8 cellular contexts compared by ENCODE assay signal in the genomic region with DNA sequence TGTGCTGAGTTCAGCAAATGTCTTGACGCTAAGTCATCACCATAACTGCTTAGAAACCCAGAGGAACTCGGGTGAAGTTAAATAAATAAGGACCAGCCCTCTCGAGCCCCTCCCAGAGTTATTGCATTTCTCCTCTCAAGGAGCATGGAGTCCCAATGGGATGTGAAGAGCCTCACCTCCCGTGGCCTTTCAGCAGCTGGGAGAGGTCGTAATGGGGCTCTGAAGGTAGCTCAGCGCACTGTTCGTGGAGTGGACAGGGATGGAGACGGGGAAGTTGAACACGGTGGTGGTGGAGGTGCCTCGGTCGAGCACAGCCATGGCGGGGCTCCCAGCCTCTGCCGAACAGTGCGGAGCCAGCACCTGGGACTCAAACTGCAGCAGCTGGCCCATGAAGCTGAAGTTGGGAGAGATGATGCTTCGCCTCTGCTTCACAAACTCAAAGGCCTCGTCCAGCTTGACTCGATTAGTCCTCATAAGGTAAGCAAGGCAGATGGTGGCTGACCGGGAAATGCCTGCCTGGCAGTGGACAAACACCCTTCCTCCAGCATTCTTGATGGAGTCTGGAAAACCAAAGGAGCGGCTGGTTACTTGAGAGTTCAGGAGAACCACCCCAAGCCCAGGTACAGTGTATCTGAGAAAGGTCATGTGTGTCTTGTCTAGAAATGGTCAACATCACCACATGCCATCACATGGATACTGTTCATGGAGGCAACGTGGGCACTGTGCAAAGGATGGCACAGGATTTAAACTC. TPM values are rescaled to one million over a fixed set of nuclear protein-coding genes. Genes with fewer than 3 reads are reported as not detected.
DNase-seq lines count a peak whose midpoint lies in the region; ATAC-seq and TF ChIP-seq lines count a peak whose summit lies in the region.

No MANE protein-coding gene starts in this region.

- TF ChIP-seq RAD21 in neural cell (conservative IDR thresholded peaks at IDR 0.05): no peak

- H3K36me3 Mint-ChIP-seq in CD14-positive monocyte: peaks cover 45 to 53% of the 10 kb centered on the region in 2 donors

- H3K27ac ChIP-seq in epithelial cell of prostate (peak overlapping the region; percentile 96), neural cell (ENCODE audit: low read length) (peak overlapping the region; percentile 99)

- no peak for ATAC-seq in GM21381 (IDR thresholded peaks at IDR 0.05; ENCODE audit: unreplicated experiment)

- H3K4me3 Mint-ChIP-seq in CD14-positive monocyte: peak overlapping the region; percentile 94 to 100

- no peak overlapping the region for H2AFZ ChIP-seq in neural cell (ENCODE audit: low read depth, low read length)

- no peaks in the 10 kb centered on the region for H3K27me3 ChIP-seq in neural cell (ENCODE audit: insufficient read depth, low read depth, low read length)

- no peak for TF ChIP-seq EP300 in neural cell (conservative IDR thresholded peaks at IDR 0.05; ENCODE audit: poor library complexity, severe bottlenecking)

- H4K20me1 ChIP-seq in neural cell (ENCODE audit: insufficient read depth): no peaks in the 10 kb centered on the region

- peak overlapping the region; percentile 98 for H3K4me3 ChIP-seq in neural cell (ENCODE audit: low read length)

- H3K4me1 Mint-ChIP-seq in CD14-positive monocyte: peaks cover 50% of the 10 kb centered on the region

- peak overlapping the region; percentile 94 to 99 (median 98) for H3K27ac Mint-ChIP-seq in CD14-positive monocyte

- intact Hi-C loops in CD14-positive monocyte (cut with micrococcal nuclease): no loop called here

- peak overlapping the region; percentile 97 for H3K4me2 ChIP-seq in neural cell (ENCODE audit: low read length)

- peaks cover 14% of the 10 kb centered on the region for H3K36me3 ChIP-seq in neural cell (ENCODE audit: insufficient read depth, low read length)

- no peak overlapping the region for H3K9ac ChIP-seq in neural cell (ENCODE audit: low read length)

- H3K9me3 Mint-ChIP-seq in CD14-positive monocyte: peaks cover 3 to 22% (median 18%) of the 10 kb centered on the region in 7 donors

- TF ChIP-seq CTCF in CD14-positive monocyte (IDR thresholded peaks at IDR 0.05) (no peak), neural cell (IDR thresholded peaks at IDR 0.05; ENCODE audit: poor library complexity, severe bottlenecking) (no peak)

- H3K27me3 Mint-ChIP-seq in CD14-positive monocyte (ENCODE audit: low read depth in 3 of 3): peaks cover 4 to 38% (median 12%) of the 10 kb centered on the region in 3 donors

- DNase-seq in CD14-positive monocyte (ENCODE audit: low spot score): no peak
- peak; percentile 40 to 72 for DNase-seq in SW 1271 (lab: John Stamatoyannopoulos, UW)
- DNase-seq in epithelial cell of prostate (ENCODE audit: low read depth, low spot score): no peak
- no peak for DNase-seq in NCI-H2107 (lab: John Stamatoyannopoulos, UW)
- no peak for DNase-seq in SW480 (ENCODE audit: low spot score)
- DNase-seq in kidney glomerular epithelial cell (lab: John Stamatoyannopoulos, UW): no peak

- H3F3A ChIP-seq in neural cell (ENCODE audit: insufficient read depth, low read length, poor library complexity, severe bottlenecking): peaks cover 13% of the 10 kb centered on the region

- H3K9me2 ChIP-seq in neural cell (ENCODE audit: insufficient read depth, low read length): no peaks in the 10 kb centered on the region

- no peaks in the 10 kb centered on the region for H3K9me3 ChIP-seq in neural cell (ENCODE audit: low read length)

- peaks cover 48% of the 10 kb centered on the region for H3K79me2 ChIP-seq in neural cell (replicated peaks; ENCODE audit: insufficient read depth, low read length)

TF ChIP-seq in neural cell, 6 proteins besides CTCF, POLR2A, EP300 and RAD21:
- TF ChIP-seq MXI1 (conservative IDR thresholded peaks at IDR 0.05; ENCODE audit: poor library complexity, severe bottlenecking) (no peak), POLR2AphosphoS5 (IDR thresholded peaks at IDR 0.05) (no peak), EZH2 (IDR thresholded peaks at IDR 0.05; ENCODE audit: borderline replicate concordance, insufficient read depth, low read length, poor library complexity, severe bottlenecking) (no peak), TAF1 (IDR thresholded peaks at IDR 0.05; ENCODE audit: low read depth) (no peak), SMC3 (conservative IDR thresholded peaks at IDR 0.05; ENCODE audit: poor library complexity) (no peak)
- TF ChIP-seq, protein P1, sequence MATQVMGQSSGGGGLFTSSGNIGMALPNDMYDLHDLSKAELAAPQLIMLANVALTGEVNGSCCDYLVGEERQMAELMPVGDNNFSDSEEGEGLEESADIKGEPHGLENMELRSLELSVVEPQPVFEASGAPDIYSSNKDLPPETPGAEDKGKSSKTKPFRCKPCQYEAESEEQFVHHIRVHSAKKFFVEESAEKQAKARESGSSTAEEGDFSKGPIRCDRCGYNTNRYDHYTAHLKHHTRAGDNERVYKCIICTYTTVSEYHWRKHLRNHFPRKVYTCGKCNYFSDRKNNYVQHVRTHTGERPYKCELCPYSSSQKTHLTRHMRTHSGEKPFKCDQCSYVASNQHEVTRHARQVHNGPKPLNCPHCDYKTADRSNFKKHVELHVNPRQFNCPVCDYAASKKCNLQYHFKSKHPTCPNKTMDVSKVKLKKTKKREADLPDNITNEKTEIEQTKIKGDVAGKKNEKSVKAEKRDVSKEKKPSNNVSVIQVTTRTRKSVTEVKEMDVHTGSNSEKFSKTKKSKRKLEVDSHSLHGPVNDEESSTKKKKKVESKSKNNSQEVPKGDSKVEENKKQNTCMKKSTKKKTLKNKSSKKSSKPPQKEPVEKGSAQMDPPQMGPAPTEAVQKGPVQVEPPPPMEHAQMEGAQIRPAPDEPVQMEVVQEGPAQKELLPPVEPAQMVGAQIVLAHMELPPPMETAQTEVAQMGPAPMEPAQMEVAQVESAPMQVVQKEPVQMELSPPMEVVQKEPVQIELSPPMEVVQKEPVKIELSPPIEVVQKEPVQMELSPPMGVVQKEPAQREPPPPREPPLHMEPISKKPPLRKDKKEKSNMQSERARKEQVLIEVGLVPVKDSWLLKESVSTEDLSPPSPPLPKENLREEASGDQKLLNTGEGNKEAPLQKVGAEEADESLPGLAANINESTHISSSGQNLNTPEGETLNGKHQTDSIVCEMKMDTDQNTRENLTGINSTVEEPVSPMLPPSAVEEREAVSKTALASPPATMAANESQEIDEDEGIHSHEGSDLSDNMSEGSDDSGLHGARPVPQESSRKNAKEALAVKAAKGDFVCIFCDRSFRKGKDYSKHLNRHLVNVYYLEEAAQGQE (IDR thresholded peaks at IDR 0.05; ENCODE audit: borderline replicate concordance): no peak

RNA-seq across cellular contexts. Expression of a gene that starts 2.2 kb away (rescaled TPM):
- polyA plus RNA-seq in CD14-positive monocyte (1,000 to 10,000 TPM; 1,963 to 3,954 TPM), neural cell (48.3 and 52.9 TPM in 2 replicates)
- 97.5 and 131 TPM in 2 replicates for polyA minus RNA-seq in neural cell

Comparison
In these comparisons a context has a peak if more than half of its experiments do, and no peak if none do; other contexts are left out.
1. DNase-seq: peak in SW 1271 (2 of 2); none in CD14-positive monocyte (single experiment), epithelial cell of prostate (single experiment), NCI-H2107 (single experiment), SW480 (single experiment) and kidney glomerular epithelial cell (single experiment).
2. RNA of a gene that starts 2.2 kb away (polyA plus RNA-seq): 1,963 to 3,954 TPM in CD14-positive monocyte; 48.3 to 52.9 TPM in neural cell; every median in the first group is over 10 times any median in the second.